In genomic region chrX:43679778-43680177, GRCh38 we compare ENCODE assay signal across 22 cellular contexts. TPM values are rescaled to one million over a fixed set of nuclear protein-coding genes. Genes with fewer than 3 reads are reported as not detected.
A peak's percentile ranks its signal among the peaks of the same experiment; 100 is the strongest.
DNase-seq lines count a peak whose midpoint lies in the region; ATAC-seq and TF ChIP-seq lines count a peak whose summit lies in the region.
"Had no signal": no experiment of that assay in that cellular context is flagged by ENCODE, and none has a peak within 500 bp of the region (broad histone marks: within the 10 kb centered on the region; RNA-seq: fewer than 3 reads in every experiment).

No MANE protein-coding gene starts in this region.

- no peak overlapping the region for H3K27ac Mint-ChIP-seq in CD4-positive, alpha-beta memory T cell
- H3K27ac Mint-ChIP-seq: activated naive CD4-positive, alpha-beta T cell treated with anti-CD3 and anti-CD28 coated beads, Interleukin-2, amount 50 U/mL, for 24 hours had no signal

- no peaks in the 10 kb centered on the region for H3K79me2 ChIP-seq in SK-N-SH (ENCODE audit: insufficient read depth)

- no peaks in the 10 kb centered on the region for H3K9me3 ChIP-seq in SK-N-SH
- H3K9me3 ChIP-seq in CD4-positive, alpha-beta memory T cell (ENCODE audit: control insufficient read depth in 1 of 2, low read length in 2 of 2), result no peaks in the 10 kb centered on the region
- H3K9me3 ChIP-seq in uterus, result no peaks in the 10 kb centered on the region
- H3K9me3 ChIP-seq: body of pancreas, Peyer's patch, stomach had no signal

- H3K27ac ChIP-seq in SK-N-SH (ENCODE audit: low read depth in 2 of 2, low read length in 1 of 2) (no peak overlapping the region), uterus (no peak overlapping the region)
- H3K27ac ChIP-seq in CD4-positive, alpha-beta memory T cell (ENCODE audit: low read depth, low read length), result no peak overlapping the region
- H3K27ac ChIP-seq: body of pancreas, Peyer's patch had no signal

- CTCF ChIA-PET in SK-N-SH (lab: Yijun Ruan, JAX), result no interaction called here
- CTCF ChIA-PET in CD4-positive, alpha-beta memory T cell (lab: Charles Lee; ENCODE audit: partially characterized antibody), result no interaction called here

- no peak for ATAC-seq in SK-N-SH treated with all-trans-retinoic acid at 6 μM for 48 hours
- ATAC-seq: activated CD4-positive, CD25-positive, alpha-beta regulatory T cell treated with anti-CD3 and anti-CD28 coated beads, Interleukin-2, amount 50 U/mL, for 24 hours; body of pancreas had no signal

- no peak for TF ChIP-seq RAD21 in SK-N-SH (IDR thresholded peaks at IDR 0.05; ENCODE audit: low read length)

- H3K9me3 Mint-ChIP-seq in CD4-positive, alpha-beta memory T cell, result no peaks in the 10 kb centered on the region
- H3K9me3 Mint-ChIP-seq: activated naive CD4-positive, alpha-beta T cell treated with anti-CD3 and anti-CD28 coated beads, Interleukin-2, amount 50 U/mL, for 24 hours had no signal

- H3F3A ChIP-seq in SK-N-SH (replicated peaks; ENCODE audit: insufficient read depth), result no peaks in the 10 kb centered on the region

- no peak for TF ChIP-seq POLR2A in uterus (IDR thresholded peaks at IDR 0.05)

- POLR2A ChIA-PET in SK-N-SH (lab: Yijun Ruan, JAX), result no interaction called here
- POLR2A ChIA-PET in CD4-positive, alpha-beta memory T cell (lab: Charles Lee; ENCODE audit: partially characterized antibody), result no interaction called here

- H3K36me3 Mint-ChIP-seq in CD4-positive, alpha-beta memory T cell, result no peaks in the 10 kb centered on the region
- H3K36me3 Mint-ChIP-seq: activated naive CD4-positive, alpha-beta T cell treated with anti-CD3 and anti-CD28 coated beads, Interleukin-2, amount 50 U/mL, for 24 hours had no signal

- H3K4me3 Mint-ChIP-seq in CD4-positive, alpha-beta memory T cell, result no peak overlapping the region
- H3K4me3 Mint-ChIP-seq: activated naive CD4-positive, alpha-beta T cell treated with anti-CD3 and anti-CD28 coated beads, Interleukin-2, amount 50 U/mL, for 24 hours; neural crest cell had no signal

- no peaks in the 10 kb centered on the region for H4K20me1 ChIP-seq in SK-N-SH (ENCODE audit: insufficient read depth)

- no peak overlapping the region for H3K4me2 ChIP-seq in SK-N-SH
- H3K4me2 ChIP-seq: smooth muscle cell had no signal

- intact Hi-C loops in CD4-positive, alpha-beta memory T cell (cut with micrococcal nuclease), result no loop called here
- intact Hi-C loops in uterus (cut with DNase I; ENCODE audit: low total_unique reads), result no loop called here

- no peak for DNase-seq in SK-N-SH
- DNase-seq in SHP77 treated with DMSO at 0.1 percent for 48 hours (lab: John Stamatoyannopoulos, UW), result peak; percentile 1
- peak; percentile 62 for DNase-seq in fibroblast of gingiva (ENCODE audit: low read depth)
- DNase-seq in CD4-positive, alpha-beta memory T cell, result no peak
- no peak for DNase-seq in uterus
- no peak for DNase-seq in NCI-H69 (lab: John Stamatoyannopoulos, UW)
- no peak for DNase-seq in NCI-H1694 treated with DMSO at 0.1 percent for 48 hours (lab: John Stamatoyannopoulos, UW)
- DNase-seq: cortex of kidney; DMS153; MV-4-11; NCI-H2029 treated with DMSO at 0.1 percent for 48 hours; NCI-H82; Peyer's patch; stimulated activated CD4-positive, alpha-beta T cell treated with anti-CD3 and anti-CD28 coated beads, Interleukin-4, amount 100 ng/mL, for 24 hours; stomach; T1000 had no signal

- H3K9ac ChIP-seq in SK-N-SH, result no peak overlapping the region

- 22% methylated on average over 2 of the region's 2 CpGs for WGBS in SK-N-SH (ENCODE audit: low lambda C conversion rate)

- H3K4me1 ChIP-seq in SK-N-SH (ENCODE audit: control insufficient read depth in 1 of 2, insufficient read depth in 2 of 2, low read depth in 1 of 2, low read length in 1 of 2) (peaks cover 0 to 2% of the 10 kb centered on the region in 2 experiments; a peak in 1 of 4 replicates), uterus (no peaks in the 10 kb centered on the region)
- no peaks in the 10 kb centered on the region for H3K4me1 ChIP-seq in CD4-positive, alpha-beta memory T cell (ENCODE audit: insufficient read depth, low read length)

- no peaks in the 10 kb centered on the region for H3K36me3 ChIP-seq in SK-N-SH (replicated peaks in 1 of 2; ENCODE audit: control insufficient read depth in 1 of 2, insufficient read depth in 2 of 2, low read length in 1 of 2)
- no peaks in the 10 kb centered on the region for H3K36me3 ChIP-seq in CD4-positive, alpha-beta memory T cell (ENCODE audit: insufficient read depth, low read length)
- no peaks in the 10 kb centered on the region for H3K36me3 ChIP-seq in uterus
- H3K36me3 ChIP-seq: Peyer's patch had no signal

- TF ChIP-seq CTCF in SK-N-SH (IDR thresholded peaks at IDR 0.05), result no peak
- no peak for TF ChIP-seq CTCF in uterus (IDR thresholded peaks at IDR 0.05)

- H3K4me3 ChIP-seq in SK-N-SH (ENCODE audit: low read depth in 2 of 2, low read length in 1 of 2), result no peak overlapping the region
- H3K4me3 ChIP-seq in CD4-positive, alpha-beta memory T cell (ENCODE audit: low read length in 2 of 2), result no peak overlapping the region
- no peak overlapping the region for H3K4me3 ChIP-seq in uterus
- H3K4me3 ChIP-seq: body of pancreas, Peyer's patch, smooth muscle cell, stomach had no signal

- peaks cover 0 to 6% (median 2%) of the 10 kb centered on the region in 4 donors for H3K4me1 Mint-ChIP-seq in CD4-positive, alpha-beta memory T cell
- H3K4me1 Mint-ChIP-seq: activated naive CD4-positive, alpha-beta T cell treated with anti-CD3 and anti-CD28 coated beads, Interleukin-2, amount 50 U/mL, for 24 hours had no signal

- 0 out of 2 replicates have a peak, but pooled peaks cover 5% of the 10 kb centered on the region for H3K27me3 ChIP-seq in SK-N-SH (ENCODE audit: insufficient read depth)
- H3K27me3 ChIP-seq in CD4-positive, alpha-beta memory T cell (ENCODE audit: insufficient read depth, low read length), result no peaks in the 10 kb centered on the region
- H3K27me3 ChIP-seq in uterus, result no peaks in the 10 kb centered on the region
- H3K27me3 ChIP-seq: body of pancreas, Peyer's patch, stomach had no signal

- no peak for TF ChIP-seq EP300 in SK-N-SH (IDR thresholded peaks at IDR 0.05; ENCODE audit: borderline replicate concordance in 1 of 2, low read depth in 1 of 2, low read length in 1 of 2)

- H3K9me2 ChIP-seq in SK-N-SH, result no peaks in the 10 kb centered on the region

- H2AFZ ChIP-seq in SK-N-SH (ENCODE audit: low read depth), result no peak overlapping the region

- H3K27me3 Mint-ChIP-seq in CD4-positive, alpha-beta memory T cell, result peaks cover 4 to 5% of the 10 kb centered on the region in 2 donors
- H3K27me3 Mint-ChIP-seq: activated naive CD4-positive, alpha-beta T cell treated with anti-CD3 and anti-CD28 coated beads, Interleukin-2, amount 50 U/mL, for 24 hours had no signal

TF ChIP-seq in SK-N-SH treated with all-trans-retinoic acid at 6 μM for 48 hours, 23 proteins besides CTCF, POLR2A, EP300 and RAD21 (continues in another document):
- TF ChIP-seq POU6F1 (CRISPR knock-in tag; IDR thresholded peaks at IDR 0.05; ENCODE audit: borderline replicate concordance, low read depth), result no peak

TF ChIP-seq in SK-N-SH, 30 proteins besides CTCF, POLR2A, EP300 and RAD21 (continues in another document):
- TF ChIP-seq SIN3A (IDR thresholded peaks at IDR 0.05; ENCODE audit: borderline replicate concordance, low read depth, low read length) (no peak), USF2 (IDR thresholded peaks at IDR 0.05; ENCODE audit: borderline replicate concordance, low read depth, low read length) (no peak), FOSL2 (IDR thresholded peaks at IDR 0.05; ENCODE audit: borderline replicate concordance, low read depth) (no peak), RFX5 (IDR thresholded peaks at IDR 0.05; ENCODE audit: low read length) (no peak), IRF3 (IDR thresholded peaks at IDR 0.05; ENCODE audit: low read depth, low read length) (no peak), ELF1 (IDR thresholded peaks at IDR 0.05) (no peak), MXI1 (IDR thresholded peaks at IDR 0.05; ENCODE audit: low read depth, low read length) (no peak), JUND (IDR thresholded peaks at IDR 0.05) (no peak), USF1 (IDR thresholded peaks at IDR 0.05; ENCODE audit: borderline replicate concordance, low read depth) (no peak), FOXJ3 (CRISPR knock-in tag; IDR thresholded peaks at IDR 0.05) (no peak)

RNA-seq across cellular contexts. Expression of gene MAOA, which starts 23.7 kb away (rescaled TPM):
- polyA plus RNA-seq in SK-N-SH (2012; rRNA removed), result 0.31 and 0.73 TPM in 2 replicates
- 0.50 and 0.77 TPM in 2 replicates for polyA plus RNA-seq in SK-N-SH (2012; cell fraction: cytosol; rRNA removed)
- polyA plus RNA-seq in SK-N-SH (2012; cell fraction: nucleus; rRNA removed), result 0.21 and 0.33 TPM in 2 replicates
- total RNA-seq in CD4-positive, alpha-beta memory T cell, result under 1 TPM in 1 of 2 experiments, not detected in 1; 0.09 TPM
- polyA plus RNA-seq in CD4-positive, alpha-beta memory T cell, result 1 to 10 TPM in 1 of 2 donors, not detected in 1; 6.2 TPM
- total RNA-seq in uterus, result 10 to 100 TPM; 13.2 to 90.6 (median 67.1) TPM

Comparison
In these comparisons a context has a peak if more than half of its experiments do, and no peak if none do; other contexts are left out.
1. DNase-seq: peak in SHP77 treated with DMSO at 0.1 percent for 48 hours (single experiment) and fibroblast of gingiva (single experiment); none in SK-N-SH (single experiment), CD4-positive, alpha-beta memory T cell (0 of 5), uterus (0 of 2), NCI-H69 (single experiment) and NCI-H1694 treated with DMSO at 0.1 percent for 48 hours (single experiment).
2. RNA of gene MAOA, which starts 23.7 kb away (total RNA-seq): 13.2 to 90.6 TPM in uterus; 0.09 TPM in CD4-positive, alpha-beta memory T cell; every median in the first group is over 10 times any median in the second.